ENCODE assay signal across 29 cellular contexts in the genomic region with DNA sequence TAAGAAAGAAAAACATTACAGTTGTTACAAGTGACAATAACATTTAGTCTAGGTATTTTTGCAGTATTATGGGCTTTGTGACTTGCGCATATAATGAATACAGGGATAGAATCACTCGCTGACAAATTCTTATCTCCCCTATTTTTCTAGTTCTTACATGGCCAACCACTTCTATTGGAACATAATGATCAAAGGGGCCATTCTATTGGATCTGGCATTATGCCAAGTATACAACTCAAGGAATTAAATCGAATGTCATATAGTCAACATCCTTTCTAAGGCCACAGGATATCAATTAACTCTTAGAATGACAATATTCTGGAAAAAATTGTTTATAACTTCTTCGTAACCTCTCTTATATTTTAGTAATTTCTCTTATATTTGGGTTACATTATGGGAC.
"Had no signal": no experiment of that assay in that cellular context is flagged by ENCODE, and none has a peak within 500 bp of the region (broad histone marks: within the 10 kb centered on the region; RNA-seq: fewer than 3 reads in every experiment).

No MANE protein-coding gene starts in this region.

- H3K9ac ChIP-seq: parathyroid adenoma had no signal

- H2AFZ ChIP-seq: parathyroid adenoma had no signal

- H3K27ac ChIP-seq: neutrophil, parathyroid adenoma, psoas muscle, skin epidermis, spleen, suprapubic skin, testis, tibial artery, transverse colon, upper lobe of right lung, uterus had no signal

- DNase-seq: naive thymus-derived CD8-positive, alpha-beta T cell; nephron progenitor cell; nucleus accumbens; posterior cingulate gyrus; psoas muscle; right cardiac atrium; spleen; stimulated activated CD4-positive, alpha-beta T cell treated with anti-CD3 and anti-CD28 coated beads, Interleukin-12 subunit alpha, Interleukin-12 subunit beta, amount 100 ng/mL, for 4 hours; stimulated activated CD4-positive, alpha-beta T cell treated with anti-CD3 and anti-CD28 coated beads, Interleukin-1b, Interleukin-23, amount 100 ng/mL, for 48 hours; stimulated activated CD4-positive, alpha-beta T cell treated with anti-CD3 and anti-CD28 coated beads, Interleukin-4, amount 100 ng/mL, for 1 hour; stimulated activated CD4-positive, alpha-beta T cell treated with anti-CD3 and anti-CD28 coated beads, Interleukin-4, amount 100 ng/mL, for 4 hours; stimulated activated CD8-positive, alpha-beta memory T cell treated with anti-CD3 and anti-CD28 coated beads, Interleukin-4, amount 100 ng/mL, for 48 hours; stimulated activated naive CD4-positive, alpha-beta T cell; stimulated activated naive CD8-positive, alpha-beta T cell treated with anti-CD3 and anti-CD28 coated beads, Interleukin-15, amount 100 ng/mL, for 72 hours; stimulated activated naive CD8-positive, alpha-beta T cell treated with anti-CD3 and anti-CD28 coated beads, Interleukin-15, Interleukin-2, amounts not matched to agents 100 U/mL and 50 U/mL, for 24 hours; substantia nigra; testis; tibial artery; transverse colon; upper lobe of right lung; uterus had no signal

- H3K36me3 ChIP-seq: neutrophil, spleen, suprapubic skin, tibial artery, transverse colon, upper lobe of right lung, uterus had no signal

- H3K4me3 ChIP-seq: psoas muscle, skin epidermis, smooth muscle cell, spleen, suprapubic skin, testis, tibial artery, transverse colon, upper lobe of right lung, uterus had no signal

- H3K4me1 ChIP-seq: spleen, testis, upper lobe of right lung, uterus had no signal

- ATAC-seq: naive thymus-derived CD8-positive, alpha-beta T cell; natural killer cell treated with Interleukin-12 subunit alpha and Interleukin-12 subunit beta and Interleukin-15 and Interleukin-18, amount 100 ng/mL, for 72 hours; psoas muscle; right cardiac atrium; sciatic nerve; stimulated activated memory B cell treated with anti-CD40 and anti-IgM and Interleukin-4, amounts not matched to agents 10 μg/mL and 1 μg/mL and 100 μg/mL, for 72 hours; stimulated activated naive CD8-positive, alpha-beta T cell treated with anti-CD3 and anti-CD28 coated beads, Interleukin-15, amount 100 ng/mL, for 72 hours; stimulated activated naive CD8-positive, alpha-beta T cell treated with anti-CD3 and anti-CD28 coated beads, Interleukin-15, Interleukin-2, amounts not matched to agents 100 U/mL and 50 U/mL, for 24 hours; upper lobe of right lung had no signal

- H3K9me3 ChIP-seq: neutrophil, psoas muscle, spleen, suprapubic skin, testis, tibial artery, transverse colon, upper lobe of right lung, uterus had no signal

- H3K27me3 ChIP-seq: neutrophil, spleen, suprapubic skin, testis, tibial artery, transverse colon, upper lobe of right lung, uterus had no signal

- H3K4me2 ChIP-seq: smooth muscle cell had no signal
